In the genomic region with DNA sequence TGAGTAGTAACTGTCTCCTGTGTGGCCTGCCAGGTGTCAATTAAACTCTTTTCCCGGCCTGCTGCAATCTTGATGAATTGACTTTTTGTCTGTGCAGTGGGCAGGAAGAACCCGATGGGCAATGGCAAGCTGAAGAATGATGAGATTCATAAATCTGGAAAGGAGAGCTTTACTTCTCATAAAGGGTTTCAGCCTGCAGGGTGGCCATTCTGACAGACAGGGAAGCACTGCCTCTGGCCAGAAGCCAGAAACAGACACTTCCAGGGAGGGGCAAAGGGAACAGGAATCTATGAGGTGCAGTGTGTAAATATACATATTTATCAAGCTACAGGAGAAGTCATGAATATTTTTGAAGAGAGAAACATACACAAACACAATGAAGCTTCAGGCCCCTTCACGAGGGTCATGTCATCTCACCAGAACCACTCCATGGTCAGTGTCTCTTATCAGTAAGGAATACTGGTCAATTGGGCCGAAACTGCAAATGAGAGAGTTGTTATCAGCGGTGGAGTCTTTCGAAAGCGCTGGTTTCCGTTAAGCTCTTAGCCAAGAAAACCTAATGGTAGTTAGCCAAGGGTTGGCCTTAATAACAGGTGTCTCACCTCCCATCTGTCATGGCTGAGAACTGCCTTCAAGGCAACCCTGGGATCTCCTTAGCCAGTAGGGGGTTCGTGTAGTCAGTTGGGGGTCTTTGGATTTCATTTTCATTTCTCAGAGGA, we compare ENCODE assay signal across 8 cellular contexts. TPM values are rescaled to one million over a fixed set of nuclear protein-coding genes. Genes with fewer than 3 reads are reported as not detected.
DNase-seq lines count a peak whose midpoint lies in the region; ATAC-seq, FAIRE-seq and TF ChIP-seq lines count a peak whose summit lies in the region.

No MANE protein-coding gene starts in this region.

- peak overlapping the region; percentile 98 to 100 (median 100) for H3K27ac ChIP-seq in heart left ventricle
- peak overlapping the region; percentile 94 to 99 for H3K27ac ChIP-seq in small intestine (ENCODE audit: low read depth in 1 of 2, low read length in 1 of 2)

- ATAC-seq in heart left ventricle (no peak), GM18861 (IDR thresholded peaks at IDR 0.05; ENCODE audit: unreplicated experiment) (no peak), GM18520 (IDR thresholded peaks at IDR 0.05; ENCODE audit: unreplicated experiment) (no peak)

- TF ChIP-seq POLR2A in heart left ventricle (IDR thresholded peaks at IDR 0.05) = no peak

- WGBS in heart left ventricle, 4 donors = 40 to 73% (median 61%) methylated on average over 8 to 9 of the region's 9 CpGs
- 42 to 65% (median 57%) methylated on average over 9 of the region's 9 CpGs for WGBS in small intestine, 3 donors

- H3K36me3 ChIP-seq in heart left ventricle = peaks cover 0 to 25% (median 23%) of the 10 kb centered on the region in 9 donors
- peaks cover 0 to 3% of the 10 kb centered on the region in 2 donors for H3K36me3 ChIP-seq in small intestine (ENCODE audit: control insufficient read depth in 2 of 2, insufficient read depth in 2 of 2, low read length in 2 of 2)

- no peak for FAIRE-seq in small intestine (lab: Jason Lieb, UNC)

- H3K4me3 ChIP-seq in WI38 (ENCODE audit: low read depth, low read length) = peak overlapping the region; percentile 85
- H3K4me3 ChIP-seq in heart left ventricle = peak overlapping the region in 11 of 12 donors; percentile 67 to 98 (median 93)
- no peak overlapping the region for H3K4me3 ChIP-seq in small intestine (ENCODE audit: low read depth in 1 of 2, low read length in 2 of 2)

- peak; percentile 53 for DNase-seq in NCI-H82 (lab: John Stamatoyannopoulos, UW)
- no peak for DNase-seq in NCI-H82 treated with DMSO at 0.1 percent for 48 hours (lab: John Stamatoyannopoulos, UW; ENCODE audit: unreplicated experiment)
- DNase-seq in heart left ventricle = peak in 2 of 5 donors; percentile 61 to 62
- no peak for DNase-seq in small intestine
- no peak for DNase-seq in effector CD8-positive, alpha-beta T cell (lab: John Stamatoyannopoulos, UW)

- H3K27me3 ChIP-seq in heart left ventricle = no peaks in the 10 kb centered on the region
- H3K27me3 ChIP-seq in small intestine (ENCODE audit: control insufficient read depth in 2 of 2, insufficient read depth in 2 of 2, low read length in 2 of 2) = no peaks in the 10 kb centered on the region

- TF ChIP-seq CTCF in WI38 (IDR thresholded peaks at IDR 0.05; ENCODE audit: low read depth, low read length) = no peak
- TF ChIP-seq CTCF in heart left ventricle (IDR thresholded peaks at IDR 0.05) = no peak

- H3K9me3 ChIP-seq in heart left ventricle (no peaks in the 10 kb centered on the region), small intestine (ENCODE audit: control insufficient read depth, low read depth) (no peaks in the 10 kb centered on the region)

- H3K4me1 ChIP-seq in heart left ventricle = peaks cover 3 to 37% (median 28%) of the 10 kb centered on the region in 12 donors
- peaks cover 3 to 5% of the 10 kb centered on the region in 2 donors for H3K4me1 ChIP-seq in small intestine (ENCODE audit: control insufficient read depth in 2 of 2, insufficient read depth in 1 of 2, low read depth in 1 of 2, low read length in 1 of 2)

- intact Hi-C loops in heart left ventricle (cut with DNase I) = loop anchor here in 1 of 10 donors (5.0 kb wide), 1 partner anchor 40 kb away; no protein-coding TSS in a partner anchor

RNA-seq across cellular contexts. Expression of a gene that starts 1.3 kb away (rescaled TPM):
- 10 to 100 TPM; 48.6 to 77.4 (median 59.5) TPM for total RNA-seq in heart left ventricle
- polyA plus RNA-seq in heart left ventricle (100 to 1,000 TPM in 1 of 2 donors, 10 to 100 TPM in 1; 76.2 to 111 TPM), small intestine (10 to 100 TPM; 46.2 to 87.0 (median 53.5) TPM)

RNA-seq across cellular contexts. Expression of a gene that starts 6.7 kb away (rescaled TPM):
- 10 to 100 TPM; 20.1 to 82.1 (median 25.4) TPM for total RNA-seq in heart left ventricle
- 10 to 100 TPM; 17.3 to 41.1 TPM for polyA plus RNA-seq in heart left ventricle
- polyA plus RNA-seq in small intestine = 10 to 100 TPM; 37.6 to 44.7 (median 37.8) TPM

RNA-seq across cellular contexts. Expression of a gene that starts 38.8 kb away (rescaled TPM):
- 10 to 100 TPM; 23.3 to 38.5 (median 31.4) TPM for total RNA-seq in heart left ventricle
- 10 to 100 TPM; 22.6 to 25.5 TPM for polyA plus RNA-seq in heart left ventricle
- 10 to 100 TPM in 1 of 3 donors, 1 to 10 TPM in 2; 7.8 to 21.1 (median 8.1) TPM for polyA plus RNA-seq in small intestine

RNA-seq across cellular contexts. Expression of a gene that starts 39.1 kb away (rescaled TPM):
- total RNA-seq in heart left ventricle = 10 to 100 TPM in 8 of 9 donors, 1 to 10 TPM in 1; 9.9 to 20.2 (median 15.1) TPM
- polyA plus RNA-seq in heart left ventricle (10 to 100 TPM; 11.5 to 24.1 TPM), small intestine (100 to 1,000 TPM in 2 of 3 donors, 10 to 100 TPM in 1; 40.8 to 254 (median 207) TPM)

Comparison
In these comparisons a context has a peak if more than half of its experiments do, and no peak if none do; other contexts are left out.
1. H3K4me3 ChIP-seq: peak in WI38 (single experiment) and heart left ventricle (11 of 12); none in small intestine (0 of 2).